In the genomic region with DNA sequence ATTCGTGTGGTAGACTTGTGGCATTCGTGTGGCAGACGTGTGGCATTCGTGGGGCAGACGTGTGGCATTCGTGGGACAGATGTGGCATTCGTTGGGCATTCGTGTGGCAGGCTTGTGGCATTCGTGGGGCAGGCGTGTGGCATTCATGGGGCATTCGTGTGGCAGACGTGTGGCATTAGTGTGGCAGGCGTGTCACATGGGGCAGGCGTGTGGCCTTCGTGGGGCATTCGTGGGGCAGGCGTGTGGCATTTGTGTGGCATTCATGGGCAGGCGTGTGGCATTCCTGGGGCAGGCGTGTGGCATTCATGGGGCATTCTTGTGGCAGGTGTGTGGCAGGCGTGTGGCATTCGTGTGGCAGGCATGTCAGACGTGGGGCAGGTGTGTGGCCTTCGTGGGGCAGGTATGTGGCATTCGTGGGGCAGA, we compare ENCODE assay signal across 20 cellular contexts.
DNase-seq lines count a peak whose midpoint lies in the region; ATAC-seq, FAIRE-seq and TF ChIP-seq lines count a peak whose summit lies in the region.
"Had no signal": no experiment of that assay in that cellular context is flagged by ENCODE, and none has a peak within 500 bp of the region (broad histone marks: within the 10 kb centered on the region; RNA-seq: fewer than 3 reads in every experiment).

No MANE protein-coding gene starts in this region.

- POLR2A ChIA-PET in activated CD4-positive, alpha-beta T cell treated with anti-CD3 and anti-CD28 coated beads for 36 hours (lab: Charles Lee) = no interaction called here
- POLR2A ChIA-PET in naive thymus-derived CD4-positive, alpha-beta T cell (lab: Charles Lee) = interaction anchor here (0.7 kb wide), 1 partner anchor 10 kb away, joined by 3 read pairs; no protein-coding TSS in a partner anchor

- no peak for DNase-seq in activated CD4-positive, alpha-beta T cell treated with anti-CD3 and anti-CD28 coated beads for 36 hours
- DNase-seq in activated CD4-positive, alpha-beta T cell treated with anti-CD3 and anti-CD28 coated beads for 4 hours = no peak
- no peak for DNase-seq in GM12891 (ENCODE audit: insufficient read length, low spot score)
- no peak for DNase-seq in activated naive CD8-positive, alpha-beta T cell treated with anti-CD3 and anti-CD28 coated beads for 36 hours
- DNase-seq in naive thymus-derived CD4-positive, alpha-beta T cell = no peak
- no peak for DNase-seq in stimulated activated CD4-positive, alpha-beta T cell treated with anti-CD3 and anti-CD28 coated beads, Interleukin-2, amount 100 ng/mL, for 24 hours
- DNase-seq: activated CD4-positive, CD25-positive, alpha-beta regulatory T cell treated with anti-CD3 and anti-CD28 coated beads, Interleukin-2, amount 50 U/mL, for 72 hours; C1 segment of cervical spinal cord; left ventricle myocardium inferior; MM.1S; NCI-H1694; Right ventricle myocardium superior; stimulated activated naive CD4-positive, alpha-beta T cell treated with Interleukin-2 at 50 U/mL for 16 hours had no signal

- peaks cover 0 to 39% (median 3%) of the 10 kb centered on the region in 3 experiments for H3K36me3 ChIP-seq in naive thymus-derived CD4-positive, alpha-beta T cell (ENCODE audit: control insufficient read depth in 2 of 3, insufficient read depth in 3 of 3, low read length in 3 of 3)
- H3K36me3 ChIP-seq: prostate gland had no signal

- no peak overlapping the region for H3K4me3 ChIP-seq in naive thymus-derived CD4-positive, alpha-beta T cell (ENCODE audit: low read length)
- H3K4me3 ChIP-seq: GM23248, left ventricle myocardium inferior, prostate gland, vagina had no signal

- H3K9me3 ChIP-seq in naive thymus-derived CD4-positive, alpha-beta T cell (ENCODE audit: control insufficient read depth in 2 of 3, low read length in 3 of 3) = no peaks in the 10 kb centered on the region
- H3K9me3 ChIP-seq: left ventricle myocardium inferior, prostate gland, vagina had no signal

- CTCF ChIA-PET in activated CD4-positive, alpha-beta T cell treated with anti-CD3 and anti-CD28 coated beads for 36 hours (lab: Charles Lee) = no interaction called here
- CTCF ChIA-PET in naive thymus-derived CD4-positive, alpha-beta T cell (lab: Charles Lee) = interaction anchor here (0.7 kb wide), 1 partner anchor 1133 kb away, joined by 3 read pairs; no protein-coding TSS in a partner anchor

- peaks cover 26 to 44% of the 10 kb centered on the region in 2 donors for H3K4me1 ChIP-seq in naive thymus-derived CD4-positive, alpha-beta T cell (ENCODE audit: control insufficient read depth in 2 of 2, insufficient read depth in 2 of 2, low read length in 2 of 2)
- H3K4me1 ChIP-seq: prostate gland had no signal

- intact Hi-C loops in activated CD4-positive, alpha-beta T cell treated with anti-CD3 and anti-CD28 coated beads for 36 hours (cut with DNase I, micrococcal nuclease) = no loop called here
- intact Hi-C loops in naive thymus-derived CD4-positive, alpha-beta T cell (cut with micrococcal nuclease) = loop anchor here in 1 of 2 donors (5.0 kb wide), 2 partner anchors 47 to 302 kb away; no protein-coding TSS in a partner anchor

- FAIRE-seq in GM12891 (lab: Jason Lieb, UNC) = peak; percentile 69
- FAIRE-seq: A204.1, astrocyte had no signal

- ATAC-seq in activated CD4-positive, alpha-beta T cell treated with anti-CD3 and anti-CD28 coated beads for 36 hours = no peak
- ATAC-seq in naive thymus-derived CD4-positive, alpha-beta T cell = no peak
- ATAC-seq in GM19452 (IDR thresholded peaks at IDR 0.05; ENCODE audit: unreplicated experiment) (no peak), GM18868 (IDR thresholded peaks at IDR 0.05; ENCODE audit: unreplicated experiment) (no peak)

- no peak for TF ChIP-seq POLR2A in GM12891 (IDR thresholded peaks at IDR 0.05; ENCODE audit: low read depth, low read length)

- no peaks in the 10 kb centered on the region for H3K27me3 Mint-ChIP-seq in activated CD4-positive, alpha-beta T cell treated with anti-CD3 and anti-CD28 coated beads for 36 hours
- H3K27me3 Mint-ChIP-seq in activated naive CD8-positive, alpha-beta T cell treated with anti-CD3 and anti-CD28 coated beads for 36 hours = no peaks in the 10 kb centered on the region
- H3K27me3 Mint-ChIP-seq in naive thymus-derived CD4-positive, alpha-beta T cell = no peaks in the 10 kb centered on the region

- H3K4me1 Mint-ChIP-seq in activated CD4-positive, alpha-beta T cell treated with anti-CD3 and anti-CD28 coated beads for 36 hours = peaks cover 46% of the 10 kb centered on the region
- H3K4me1 Mint-ChIP-seq in activated naive CD8-positive, alpha-beta T cell treated with anti-CD3 and anti-CD28 coated beads for 36 hours = peaks cover 27% of the 10 kb centered on the region
- peaks cover 32 to 76% (median 65%) of the 10 kb centered on the region in 7 donors for H3K4me1 Mint-ChIP-seq in naive thymus-derived CD4-positive, alpha-beta T cell

- no peak overlapping the region for H3K27ac ChIP-seq in naive thymus-derived CD4-positive, alpha-beta T cell (ENCODE audit: low read depth, low read length)
- H3K27ac ChIP-seq: GM23248, left ventricle myocardium inferior, prostate gland had no signal

- H3K36me3 Mint-ChIP-seq in activated CD4-positive, alpha-beta T cell treated with anti-CD3 and anti-CD28 coated beads for 36 hours (ENCODE audit: low read depth) = peaks cover 70% of the 10 kb centered on the region
- H3K36me3 Mint-ChIP-seq in activated naive CD8-positive, alpha-beta T cell treated with anti-CD3 and anti-CD28 coated beads for 36 hours = peaks cover 76% of the 10 kb centered on the region
- H3K36me3 Mint-ChIP-seq in naive thymus-derived CD4-positive, alpha-beta T cell = peaks cover 22 to 81% (median 62%) of the 10 kb centered on the region in 5 donors

- no peaks in the 10 kb centered on the region for H3K27me3 ChIP-seq in naive thymus-derived CD4-positive, alpha-beta T cell (ENCODE audit: control insufficient read depth in 2 of 2, insufficient read depth in 2 of 2, low read length in 2 of 2)
- H3K27me3 ChIP-seq: vagina had no signal

- peak overlapping the region; percentile 60 for H3K27ac Mint-ChIP-seq in activated CD4-positive, alpha-beta T cell treated with anti-CD3 and anti-CD28 coated beads for 36 hours
- H3K27ac Mint-ChIP-seq in activated naive CD8-positive, alpha-beta T cell treated with anti-CD3 and anti-CD28 coated beads for 36 hours = peak overlapping the region; percentile 68
- H3K27ac Mint-ChIP-seq in naive thymus-derived CD4-positive, alpha-beta T cell = peak overlapping the region in 8 of 9 donors; percentile 4 to 96 (median 76)

- H3K4me3 Mint-ChIP-seq in activated CD4-positive, alpha-beta T cell treated with anti-CD3 and anti-CD28 coated beads for 36 hours = no peak overlapping the region
- no peak overlapping the region for H3K4me3 Mint-ChIP-seq in activated naive CD8-positive, alpha-beta T cell treated with anti-CD3 and anti-CD28 coated beads for 36 hours
- peak overlapping the region in 9 of 10 donors; percentile 3 to 58 (median 21) for H3K4me3 Mint-ChIP-seq in naive thymus-derived CD4-positive, alpha-beta T cell

- H3K9me3 Mint-ChIP-seq in activated CD4-positive, alpha-beta T cell treated with anti-CD3 and anti-CD28 coated beads for 36 hours (ENCODE audit: low read depth) = peaks cover 8% of the 10 kb centered on the region
- peaks cover 18% of the 10 kb centered on the region for H3K9me3 Mint-ChIP-seq in activated naive CD8-positive, alpha-beta T cell treated with anti-CD3 and anti-CD28 coated beads for 36 hours
- H3K9me3 Mint-ChIP-seq in naive thymus-derived CD4-positive, alpha-beta T cell = peaks cover 0 to 36% (median 8%) of the 10 kb centered on the region in 11 donors

TF ChIP-seq in GM12891, 5 proteins besides CTCF, POLR2A, EP300 and RAD21:
- TF ChIP-seq POLR2AphosphoS5 (IDR thresholded peaks at IDR 0.05; ENCODE audit: low read depth, low read length) (no peak), TAF1 (IDR thresholded peaks at IDR 0.05; ENCODE audit: low read depth, low read length) (no peak), PAX5 (IDR thresholded peaks at IDR 0.05; ENCODE audit: insufficient read depth, low read length, severe bottlenecking) (no peak), SPI1 (IDR thresholded peaks at IDR 0.05; ENCODE audit: low read depth, low read length) (no peak), POU2F2 (IDR thresholded peaks at IDR 0.05; ENCODE audit: low read depth, low read length) (no peak)
TF ChIP-seq in GM12891: peak in this region for 0.

Comparison
In these comparisons a context has a peak if more than half of its experiments do, and no peak if none do; other contexts are left out.
1. H3K4me3 Mint-ChIP-seq: peak in naive thymus-derived CD4-positive, alpha-beta T cell (9 of 10); none in activated CD4-positive, alpha-beta T cell treated with anti-CD3 and anti-CD28 coated beads for 36 hours (single experiment) and activated naive CD8-positive, alpha-beta T cell treated with anti-CD3 and anti-CD28 coated beads for 36 hours (single experiment).
2. Peak in every context shown above with its lines, with median percentiles within 50 percentile points of each other: H3K27ac Mint-ChIP-seq.